ENCODE assay signal across 12 cellular contexts in the genomic region with DNA sequence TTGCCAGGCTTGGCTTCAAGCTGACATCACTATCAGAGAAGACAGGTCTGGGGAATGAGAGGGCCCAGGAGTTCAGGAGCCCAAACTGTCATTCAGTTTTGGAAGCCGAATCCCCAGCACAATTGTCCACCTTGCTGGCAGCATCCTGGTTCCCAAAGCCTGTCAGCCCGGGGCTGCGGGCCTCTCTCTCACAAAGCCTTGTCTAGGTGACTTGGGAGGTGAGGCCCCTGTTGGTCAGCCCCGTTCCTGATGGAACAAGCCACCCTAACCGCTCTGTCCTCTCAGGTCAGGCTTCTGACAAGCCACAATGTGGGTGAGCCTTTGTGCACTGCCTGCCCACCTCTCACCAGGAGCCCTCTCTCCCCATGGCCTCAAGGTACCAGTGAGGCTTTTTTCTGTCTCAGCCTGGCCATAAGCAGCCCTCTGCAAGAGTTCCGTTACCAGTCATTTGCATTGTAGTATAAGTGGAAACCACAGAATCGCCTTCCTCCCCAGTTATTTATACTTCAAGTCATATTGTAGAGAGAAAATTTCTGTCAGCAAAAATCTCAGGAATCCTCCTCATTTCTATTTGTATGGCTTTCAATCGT.
A peak's percentile ranks its signal among the peaks of the same experiment; 100 is the strongest.
DNase-seq lines count a peak whose midpoint lies in the region; ATAC-seq and TF ChIP-seq lines count a peak whose summit lies in the region.
"Had no signal": no experiment of that assay in that cellular context is flagged by ENCODE, and none has a peak within 500 bp of the region (broad histone marks: within the 10 kb centered on the region; RNA-seq: fewer than 3 reads in every experiment).

No MANE protein-coding gene starts in this region.

- peak overlapping the region in 10 of 11 experiments; percentile 54 to 86 (median 80); a peak in 21 of 22 replicates for H3K27ac ChIP-seq in BLaER1 treated with 17β-estradiol and CSF1 and Interleukin-3, amounts not matched to agents 10 nM and 100 nM

- ATAC-seq in GM19324 (IDR thresholded peaks at IDR 0.05; ENCODE audit: low FRiP score, unreplicated experiment) (peak; percentile 76), HG02642 (IDR thresholded peaks at IDR 0.05; ENCODE audit: poor library complexity, unreplicated experiment) (peak; percentile 72), HG03521 (IDR thresholded peaks at IDR 0.05; ENCODE audit: unreplicated experiment) (peak; percentile 58), HG03139 (IDR thresholded peaks at IDR 0.05; ENCODE audit: unreplicated experiment) (no peak)

- H3K4me2 ChIP-seq in BLaER1 treated with 17β-estradiol and CSF1 and Interleukin-3, amounts not matched to agents 10 nM and 100 nM, result peak overlapping the region; percentile 70 to 92 (median 84)

- H3K9me3 Mint-ChIP-seq in nephron progenitor cell, result peaks cover 64% of the 10 kb centered on the region
- H3K9me3 Mint-ChIP-seq in CD14-positive monocyte, result peaks cover 27 to 64% (median 47%) of the 10 kb centered on the region in 7 donors

- peaks cover 7% of the 10 kb centered on the region for H3K27me3 Mint-ChIP-seq in nephron progenitor cell (ENCODE audit: low read depth, poor library complexity)
- H3K27me3 Mint-ChIP-seq in CD14-positive monocyte (ENCODE audit: low read depth in 3 of 3), result peaks cover 2 to 5% (median 3%) of the 10 kb centered on the region in 3 donors

- H3K9ac ChIP-seq in BLaER1 treated with 17β-estradiol and CSF1 and Interleukin-3, amounts not matched to agents 10 nM and 100 nM, result peak overlapping the region; percentile 2 to 74 (median 60); a peak in 20 of 22 replicates

- intact Hi-C loops in CD14-positive monocyte (cut with micrococcal nuclease), result no loop called here

- peaks cover 55 to 83% (median 76%) of the 10 kb centered on the region in 11 experiments for H3K9me3 ChIP-seq in BLaER1 treated with 17β-estradiol and CSF1 and Interleukin-3, amounts not matched to agents 10 nM and 100 nM (replicated peaks in 1 of 11)

- H3K4me1 Mint-ChIP-seq in nephron progenitor cell (peaks cover 10% of the 10 kb centered on the region), CD14-positive monocyte (no peaks in the 10 kb centered on the region)

- H4K20me1 ChIP-seq in BLaER1 treated with 17β-estradiol and CSF1 and Interleukin-3, amounts not matched to agents 10 nM and 100 nM, result no peaks in the 10 kb centered on the region

- DNase-seq in nephron progenitor cell (no peak), CD14-positive monocyte (ENCODE audit: low spot score) (no peak), NCI-H2171 (lab: John Stamatoyannopoulos, UW) (no peak)
- DNase-seq: activated CD4-positive, alpha-beta T cell treated with anti-CD3 and anti-CD28 coated beads, Interleukin-2, amount 50 U/mL, for 1 hour; activated naive CD4-positive, alpha-beta T cell treated with anti-CD3 and anti-CD28 coated beads for 36 hours; NCI-H1092; substantia nigra had no signal

- H3K27ac Mint-ChIP-seq in nephron progenitor cell, result no peak overlapping the region
- no peak overlapping the region for H3K27ac Mint-ChIP-seq in CD14-positive monocyte
- H3K27ac Mint-ChIP-seq: activated naive CD4-positive, alpha-beta T cell treated with anti-CD3 and anti-CD28 coated beads for 36 hours had no signal

- TF ChIP-seq CTCF in nephron progenitor cell (IDR thresholded peaks at IDR 0.05) (no peak), CD14-positive monocyte (IDR thresholded peaks at IDR 0.05) (no peak)

- H3K4me3 Mint-ChIP-seq in nephron progenitor cell (no peak overlapping the region), CD14-positive monocyte (no peak overlapping the region)
- H3K4me3 Mint-ChIP-seq: activated naive CD4-positive, alpha-beta T cell treated with anti-CD3 and anti-CD28 coated beads for 36 hours had no signal

- H3K36me3 ChIP-seq in BLaER1 treated with 17β-estradiol and CSF1 and Interleukin-3, amounts not matched to agents 10 nM and 100 nM, result peaks cover 0 to 37% (median 27%) of the 10 kb centered on the region in 11 experiments; a peak in 14 of 22 replicates

- H3K36me3 Mint-ChIP-seq in nephron progenitor cell (ENCODE audit: low read depth) (peaks cover 44% of the 10 kb centered on the region), CD14-positive monocyte (no peaks in the 10 kb centered on the region)

- no peaks in the 10 kb centered on the region for H3K27me3 ChIP-seq in BLaER1 treated with 17β-estradiol and CSF1 and Interleukin-3, amounts not matched to agents 10 nM and 100 nM

- peaks cover 40 to 74% (median 65%) of the 10 kb centered on the region in 10 experiments for H3K4me1 ChIP-seq in BLaER1 treated with 17β-estradiol and CSF1 and Interleukin-3, amounts not matched to agents 10 nM and 100 nM

- H3K4me3 ChIP-seq in BLaER1 treated with 17β-estradiol and CSF1 and Interleukin-3, amounts not matched to agents 10 nM and 100 nM, result peak overlapping the region in 7 of 10 experiments; percentile 5 to 44 (median 12); a peak in 9 of 20 replicates
